ENCODE assay signal across 9 cellular contexts in genomic region chr10:31581741-31582323, GRCh38.
A peak's percentile ranks its signal among the peaks of the same experiment; 100 is the strongest.
DNase-seq lines count a peak whose midpoint lies in the region; ATAC-seq, FAIRE-seq and TF ChIP-seq lines count a peak whose summit lies in the region.
"Had no signal": no experiment of that assay in that cellular context is flagged by ENCODE, and none has a peak within 500 bp of the region (broad histone marks: within the 10 kb centered on the region; RNA-seq: fewer than 3 reads in every experiment).

No MANE protein-coding gene starts in this region.

- H2AFZ ChIP-seq in fibroblast of lung (ENCODE audit: low read length): no peak overlapping the region

- H3K27me3 ChIP-seq in BE2C (no peaks in the 10 kb centered on the region), fibroblast of lung (ENCODE audit: control insufficient read depth, insufficient read depth, low read length) (peaks cover 2% of the 10 kb centered on the region), aorta (ENCODE audit: control insufficient read depth in 1 of 2, insufficient read depth in 2 of 2, low read length in 1 of 2) (no peaks in the 10 kb centered on the region)
- H3K27me3 ChIP-seq: body of pancreas had no signal

- peak overlapping the region; percentile 1 for H3K4me2 ChIP-seq in fibroblast of lung (ENCODE audit: extremely low read depth, insufficient read depth, low read length)

- DNase-seq in BE2C: peak; percentile 15
- no peak for DNase-seq in GM19239 (ENCODE audit: insufficient read length, low spot score)
- no peak for DNase-seq in fibroblast of lung (ENCODE audit: low read depth in 2 of 2)
- no peak for DNase-seq in aorta
- no peak for DNase-seq in OCI-M2 (lab: John Stamatoyannopoulos, UW; ENCODE audit: unreplicated experiment)
- no peak for DNase-seq in central memory CD4-positive, alpha-beta T cell

- H3K4me1 ChIP-seq in BE2C: peaks cover 43% of the 10 kb centered on the region
- H3K4me1 ChIP-seq in fibroblast of lung (ENCODE audit: control insufficient read depth, extremely low read depth, insufficient read depth, low read length): peaks cover 7% of the 10 kb centered on the region
- no peaks in the 10 kb centered on the region for H3K4me1 ChIP-seq in aorta (ENCODE audit: control insufficient read depth in 1 of 2, insufficient read depth in 2 of 2, low read length in 2 of 2)
- H3K4me1 ChIP-seq: body of pancreas had no signal

- H3K9ac ChIP-seq in fibroblast of lung (ENCODE audit: insufficient read depth, low read length): no peak overlapping the region

- ATAC-seq in HG03439 (IDR thresholded peaks at IDR 0.05; ENCODE audit: unreplicated experiment) (peak; percentile 74), aorta (ENCODE audit: low FRiP score) (no peak), HG02970 (IDR thresholded peaks at IDR 0.05; ENCODE audit: low FRiP score, unreplicated experiment) (no peak)
- ATAC-seq: body of pancreas had no signal

- H3K9me3 ChIP-seq in BE2C: no peaks in the 10 kb centered on the region; the same call in 1 of the 2 replicates
- H3K9me3 ChIP-seq in fibroblast of lung (ENCODE audit: control insufficient read depth, insufficient read depth, low read depth, low read length): no peaks in the 10 kb centered on the region
- H3K9me3 ChIP-seq in aorta (ENCODE audit: control insufficient read depth, low read length): no peaks in the 10 kb centered on the region
- H3K9me3 ChIP-seq: body of pancreas had no signal

- no peaks in the 10 kb centered on the region for H3K79me2 ChIP-seq in fibroblast of lung (ENCODE audit: control insufficient read depth, insufficient read depth, low read length)

- 81 to 82% methylated on average over 9 of the region's 9 CpGs for WGBS in aorta, 2 donors

- H3K4me3 ChIP-seq in BE2C (ENCODE audit: low read depth, low read length) (peak overlapping the region; percentile 30), fibroblast of lung (replicated peaks in 1 of 4; ENCODE audit: control extremely low read depth in 1 of 4, insufficient read depth in 1 of 4, low read depth in 3 of 4, low read length in 4 of 4) (no peak overlapping the region), aorta (ENCODE audit: low read length in 2 of 2) (no peak overlapping the region)
- H3K4me3 ChIP-seq: body of pancreas had no signal

- H3K36me3 ChIP-seq in BE2C (no peaks in the 10 kb centered on the region), fibroblast of lung (ENCODE audit: control insufficient read depth, insufficient read depth, low read length) (no peaks in the 10 kb centered on the region), aorta (ENCODE audit: control insufficient read depth in 1 of 2, insufficient read depth in 2 of 2, low read length in 1 of 2) (no peaks in the 10 kb centered on the region)

- intact Hi-C loops in aorta (cut with DNase I): no loop called here

- FAIRE-seq in GM19239 (lab: Jason Lieb, UNC): peak; percentile 8

- no peak overlapping the region for H3K27ac ChIP-seq in fibroblast of lung (ENCODE audit: insufficient read depth, low read length)
- no peak overlapping the region for H3K27ac ChIP-seq in aorta (ENCODE audit: low read depth in 1 of 2, low read length in 2 of 2)
- H3K27ac ChIP-seq: body of pancreas had no signal

- no peaks in the 10 kb centered on the region for H4K20me1 ChIP-seq in fibroblast of lung (ENCODE audit: control insufficient read depth, extremely low read depth, insufficient read depth, low read length)

- TF ChIP-seq CTCF in BE2C (IDR thresholded peaks at IDR 0.05; ENCODE audit: low read depth, low read length) (no peak), fibroblast of lung (conservative IDR thresholded peaks at IDR 0.05 in 1 of 2, IDR thresholded peaks at IDR 0.05 in 1 of 2; ENCODE audit: low read depth in 1 of 2, low read length in 2 of 2) (no peak)
